ENCODE assay signal across 24 cellular contexts in genomic region chr17:75384751-75385150, GRCh38.
"Had no signal": no experiment of that assay in that cellular context is flagged by ENCODE, and none has a peak within 500 bp of the region (broad histone marks: within the 10 kb centered on the region; RNA-seq: fewer than 3 reads in every experiment).

No MANE protein-coding gene starts in this region.

- ATAC-seq: left lobe of liver; naive thymus-derived CD4-positive, alpha-beta T cell; right cardiac atrium had no signal

- H3K27me3 ChIP-seq: spleen, stomach, thyroid gland had no signal

- DNase-seq: central memory CD4-positive, alpha-beta T cell; dermis blood vessel endothelial cell; effector memory CD4-positive, alpha-beta T cell; hypothalamus; immature natural killer cell; islet precursor cell; mesenchymal stem cell; mucosa of descending colon; naive thymus-derived CD4-positive, alpha-beta T cell; nucleus accumbens; right cardiac atrium; spleen; stimulated activated naive CD4-positive, alpha-beta T cell treated with Interleukin-2 at 50 U/mL for 16 hours; stomach; thyroid gland had no signal

- H3K4me3 ChIP-seq: coronary artery, lung, mucosa of descending colon, prostate gland, skin epidermis, spleen, stomach, thyroid gland had no signal

- H3K27ac Mint-ChIP-seq: mesothelial cell of epicardium, nephron, type B pancreatic cell had no signal

- FAIRE-seq: frontal cortex had no signal

- H3K36me3 ChIP-seq: prostate gland, thyroid gland had no signal

- H3K9me3 ChIP-seq: mucosa of descending colon, prostate gland, spleen, stomach, thyroid gland had no signal

- H3K27me3 Mint-ChIP-seq: naive thymus-derived CD4-positive, alpha-beta T cell; type B pancreatic cell had no signal

- H3K27ac ChIP-seq: coronary artery, prostate gland, skin epidermis, thyroid gland had no signal

- H3K9me3 Mint-ChIP-seq: immature natural killer cell; mesothelial cell of epicardium; naive thymus-derived CD4-positive, alpha-beta T cell; nephron; type B pancreatic cell had no signal

- H3K4me1 ChIP-seq: prostate gland, thyroid gland had no signal

- H3K4me3 Mint-ChIP-seq: immature natural killer cell, mesothelial cell of epicardium, nephron, type B pancreatic cell had no signal
